1 cellular context compared by ENCODE assay signal in genomic region chr11:574031-574565, GRCh38.
TF ChIP-seq lines count a peak whose summit lies in the region.

No MANE protein-coding gene starts in this region.

TF ChIP-seq in A549, 52 proteins besides CTCF, POLR2A, EP300 and RAD21:
- peak; percentile 55 for TF ChIP-seq MAFK (IDR thresholded peaks at IDR 0.05; ENCODE audit: partially characterized antibody)
